9 cellular contexts compared by ENCODE assay signal in the genomic region with DNA sequence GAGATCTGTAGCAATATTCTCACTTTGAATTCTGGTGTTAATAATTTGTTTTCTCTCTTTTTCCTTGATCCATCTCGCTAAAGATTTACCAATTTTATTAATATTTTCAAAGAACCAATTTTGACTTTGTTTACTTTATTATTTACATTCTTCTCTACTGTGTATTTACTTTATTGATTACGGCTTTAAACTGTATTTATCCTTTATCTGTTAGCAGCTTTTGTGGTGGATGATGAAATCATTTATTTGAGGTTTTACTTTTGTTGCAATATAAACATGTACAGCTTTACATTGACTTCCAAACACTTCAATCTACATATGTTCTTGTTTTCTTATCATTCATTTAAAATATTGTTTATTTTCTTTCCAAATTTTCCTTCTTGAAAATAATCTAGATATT.
"Had no signal": no experiment of that assay in that cellular context is flagged by ENCODE, and none has a peak within 500 bp of the region (broad histone marks: within the 10 kb centered on the region; RNA-seq: fewer than 3 reads in every experiment).

No MANE protein-coding gene starts in this region.

- H3K9ac ChIP-seq: GM23248 had no signal

- H3K4me1 ChIP-seq: HAP-1 had no signal

- H3K36me3 ChIP-seq: HAP-1 had no signal

- DNase-seq: GM23248, GOT3, H7, HFFc6, Kasumi-1, KG1 had no signal

- H3K4me3 ChIP-seq: GM23248, HAP-1 had no signal

- ATAC-seq: HCT116 had no signal

- H3K9me3 ChIP-seq: HAP-1 had no signal

- H2AFZ ChIP-seq: GM23248 had no signal

- H3K27ac ChIP-seq: GM23248, HL-60 had no signal
